ENCODE assay signal across 8 cellular contexts in the genomic region with DNA sequence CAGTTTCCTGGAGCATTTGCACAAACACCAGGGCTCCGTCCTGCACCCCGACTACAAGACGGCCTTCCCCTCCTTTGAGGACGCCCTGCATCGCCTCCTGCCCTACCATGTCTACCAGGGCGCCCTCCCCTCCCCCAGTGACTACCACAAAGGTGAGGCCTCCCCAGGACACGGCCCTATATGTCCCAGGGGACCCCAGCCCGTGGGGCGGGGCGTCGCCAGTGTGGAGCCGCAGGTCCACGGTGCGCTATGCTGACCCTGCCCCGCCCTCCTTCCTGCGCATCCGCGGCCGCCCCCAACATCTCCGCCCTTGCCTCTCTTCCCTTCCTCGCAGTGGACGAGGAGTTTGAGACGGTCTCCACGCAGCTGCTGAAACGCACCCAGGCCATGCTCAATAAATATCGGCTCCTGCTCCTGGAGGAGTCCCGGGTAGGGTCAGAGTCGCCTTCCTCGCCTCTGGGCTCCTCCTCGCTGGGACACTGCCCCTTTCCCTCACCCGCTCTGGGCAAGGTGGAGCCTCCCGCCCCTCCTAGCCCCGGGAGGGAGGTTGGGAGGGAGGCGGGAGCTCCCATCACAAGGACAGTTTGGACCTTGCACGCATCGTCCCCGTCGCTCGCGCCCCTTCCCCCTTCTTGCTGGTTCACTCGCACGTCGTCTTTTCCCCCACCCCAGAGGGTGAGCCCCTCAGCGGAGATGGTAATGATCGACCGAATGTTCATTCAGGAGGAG. TPM values are rescaled to one million over a fixed set of nuclear protein-coding genes. Genes with fewer than 3 reads are reported as not detected.
A peak's percentile ranks its signal among the peaks of the same experiment; 100 is the strongest.
DNase-seq lines count a peak whose midpoint lies in the region; ATAC-seq, FAIRE-seq and TF ChIP-seq lines count a peak whose summit lies in the region.
"Had no signal": no experiment of that assay in that cellular context is flagged by ENCODE, and none has a peak within 500 bp of the region (broad histone marks: within the 10 kb centered on the region; RNA-seq: fewer than 3 reads in every experiment).

No MANE protein-coding gene starts in this region.

- H3K9ac ChIP-seq in SK-N-SH: no peak overlapping the region

- TF ChIP-seq CTCF in Caco-2 (IDR thresholded peaks at IDR 0.05; ENCODE audit: insufficient read depth in 1 of 2, low read depth in 1 of 2, low read length in 1 of 2, severe bottlenecking in 1 of 2, unreplicated experiment in 1 of 2) (no peak), SK-N-SH (IDR thresholded peaks at IDR 0.05) (no peak)

- POLR2A ChIA-PET in Caco-2 (lab: Charles Lee): no interaction called here
- POLR2A ChIA-PET in SK-N-SH (lab: Yijun Ruan, JAX): no interaction called here

- no peaks in the 10 kb centered on the region for H3K9me2 ChIP-seq in SK-N-SH

- TF ChIP-seq EP300 in SK-N-SH (IDR thresholded peaks at IDR 0.05; ENCODE audit: borderline replicate concordance in 1 of 2, low read depth in 1 of 2, low read length in 1 of 2): no peak

- H2AFZ ChIP-seq in SK-N-SH (ENCODE audit: low read depth): no peak overlapping the region

- H3K79me2 ChIP-seq in SK-N-SH (ENCODE audit: insufficient read depth): no peaks in the 10 kb centered on the region

- peak overlapping the region; percentile 56 for H3K27ac Mint-ChIP-seq in Caco-2 (ENCODE audit: unreplicated experiment)
- H3K27ac Mint-ChIP-seq in stimulated activated memory B cell treated with anti-CD40 and anti-IgM and Interleukin-4, amounts not matched to agents 10 μg/mL and 1 μg/mL and 100 μg/mL, for 72 hours: peak overlapping the region; percentile 57

- FAIRE-seq in HTR-8/SVneo (lab: Jason Lieb, UNC): peak; percentile 4

- no peak for ATAC-seq in stimulated activated memory B cell treated with anti-CD40 and anti-IgM and Interleukin-4, amounts not matched to agents 10 μg/mL and 1 μg/mL and 100 μg/mL, for 72 hours
- ATAC-seq in GM21619 (IDR thresholded peaks at IDR 0.05; ENCODE audit: unreplicated experiment): no peak

- no peak overlapping the region for H3K4me2 ChIP-seq in SK-N-SH

- H3K4me1 Mint-ChIP-seq in Caco-2 (ENCODE audit: low read depth, unreplicated experiment): no peaks in the 10 kb centered on the region
- H3K4me1 Mint-ChIP-seq in stimulated activated memory B cell treated with anti-CD40 and anti-IgM and Interleukin-4, amounts not matched to agents 10 μg/mL and 1 μg/mL and 100 μg/mL, for 72 hours: peaks cover 4% of the 10 kb centered on the region

- CTCF ChIA-PET in Caco-2 (lab: Charles Lee): interaction anchor here (0.5 to 1.8 kb wide), 8 partner anchors 9 to 405 kb away, joined by 3 to 18 read pairs (median 4); partner anchors contain the start of gene EHD2
- CTCF ChIA-PET in SK-N-SH (lab: Yijun Ruan, JAX): interaction anchor here (0.6 to 23.1 kb wide), 67 partner anchors 9 to 423 kb away, joined by 3 to 475 read pairs (median 4); partner anchors contain the start of genes EHD2, KPTN, NAPA and NOP53

- H3F3A ChIP-seq in SK-N-SH (replicated peaks; ENCODE audit: insufficient read depth): peaks cover 5% of the 10 kb centered on the region

- H3K4me1 ChIP-seq in Caco-2 (peaks cover 6% of the 10 kb centered on the region), SK-N-SH (ENCODE audit: control insufficient read depth in 1 of 2, insufficient read depth in 2 of 2, low read depth in 1 of 2, low read length in 1 of 2) (no peaks in the 10 kb centered on the region; a peak in 1 of 4 replicates)

- H3K27me3 Mint-ChIP-seq in Caco-2 (ENCODE audit: insufficient read depth, unreplicated experiment): no peaks in the 10 kb centered on the region
- no peaks in the 10 kb centered on the region for H3K27me3 Mint-ChIP-seq in stimulated activated memory B cell treated with anti-CD40 and anti-IgM and Interleukin-4, amounts not matched to agents 10 μg/mL and 1 μg/mL and 100 μg/mL, for 72 hours
- H3K27me3 Mint-ChIP-seq: CD4-positive, CD25-positive, alpha-beta regulatory T cell had no signal

- intact Hi-C loops in Caco-2 (cut with micrococcal nuclease; ENCODE audit: unreplicated experiment): loop anchor here (1.0 to 5.0 kb wide), 6 partner anchors 51 to 262 kb away; no protein-coding TSS in a partner anchor

- H3K4me3 ChIP-seq in Caco-2 (ENCODE audit: low read depth, low read length): no peak overlapping the region
- H3K4me3 ChIP-seq in SK-N-SH (ENCODE audit: low read depth in 2 of 2, low read length in 1 of 2): no peak overlapping the region; a peak in 1 of 4 replicates

- H3K9me3 ChIP-seq in Caco-2: no peaks in the 10 kb centered on the region
- H3K9me3 ChIP-seq in SK-N-SH: no peaks in the 10 kb centered on the region

- BruUV-seq in Caco-2 (replicated peaks; lab: Mats Ljungman, UMichigan): no TSS peak

- H3K9me3 Mint-ChIP-seq in Caco-2 (ENCODE audit: unreplicated experiment): no peaks in the 10 kb centered on the region
- no peaks in the 10 kb centered on the region for H3K9me3 Mint-ChIP-seq in stimulated activated memory B cell treated with anti-CD40 and anti-IgM and Interleukin-4, amounts not matched to agents 10 μg/mL and 1 μg/mL and 100 μg/mL, for 72 hours
- H3K9me3 Mint-ChIP-seq: CD4-positive, CD25-positive, alpha-beta regulatory T cell had no signal

- H4K20me1 ChIP-seq in SK-N-SH (ENCODE audit: insufficient read depth): 0 out of 2 replicates have a peak, but pooled peaks cover 6% of the 10 kb centered on the region

- no peak overlapping the region for H3K27ac ChIP-seq in SK-N-SH (ENCODE audit: low read depth in 2 of 2, low read length in 1 of 2)

- peaks cover 2% of the 10 kb centered on the region for H3K36me3 ChIP-seq in Caco-2 (ENCODE audit: control insufficient read depth, insufficient read depth, low read length)
- H3K36me3 ChIP-seq in SK-N-SH (replicated peaks in 1 of 2; ENCODE audit: control insufficient read depth in 1 of 2, insufficient read depth in 2 of 2, low read length in 1 of 2): peaks cover 16 to 19% of the 10 kb centered on the region in 2 experiments

- no peaks in the 10 kb centered on the region for H3K27me3 ChIP-seq in Caco-2 (replicated peaks; ENCODE audit: control insufficient read depth, insufficient read depth, low read length)
- no peaks in the 10 kb centered on the region for H3K27me3 ChIP-seq in SK-N-SH (ENCODE audit: insufficient read depth)

- no peak for DNase-seq in Caco-2
- no peak for DNase-seq in HTR-8/SVneo (ENCODE audit: insufficient read length, low spot score)
- DNase-seq in iPS-NIHi11 (ENCODE audit: low spot score): peak; percentile 7
- no peak for DNase-seq in SK-N-SH
- no peak for DNase-seq in RPMI8226

- whole genome bisulfite sequencing in SK-N-SH (ENCODE audit: low lambda C conversion rate): 85% methylated on average over 39 of the region's 46 CpGs

- peaks cover 54% of the 10 kb centered on the region for H3K36me3 Mint-ChIP-seq in Caco-2 (ENCODE audit: insufficient read depth, unreplicated experiment)
- peaks cover 39% of the 10 kb centered on the region for H3K36me3 Mint-ChIP-seq in stimulated activated memory B cell treated with anti-CD40 and anti-IgM and Interleukin-4, amounts not matched to agents 10 μg/mL and 1 μg/mL and 100 μg/mL, for 72 hours

- TF ChIP-seq RAD21 in SK-N-SH (IDR thresholded peaks at IDR 0.05; ENCODE audit: low read length): no peak

- H3K4me3 Mint-ChIP-seq in Caco-2 (ENCODE audit: unreplicated experiment): no peak overlapping the region
- no peak overlapping the region for H3K4me3 Mint-ChIP-seq in stimulated activated memory B cell treated with anti-CD40 and anti-IgM and Interleukin-4, amounts not matched to agents 10 μg/mL and 1 μg/mL and 100 μg/mL, for 72 hours
- H3K4me3 Mint-ChIP-seq: CD4-positive, CD25-positive, alpha-beta regulatory T cell had no signal

TF ChIP-seq in SK-N-SH, 30 proteins besides CTCF, POLR2A, EP300 and RAD21:
- TF ChIP-seq, protein P1, sequence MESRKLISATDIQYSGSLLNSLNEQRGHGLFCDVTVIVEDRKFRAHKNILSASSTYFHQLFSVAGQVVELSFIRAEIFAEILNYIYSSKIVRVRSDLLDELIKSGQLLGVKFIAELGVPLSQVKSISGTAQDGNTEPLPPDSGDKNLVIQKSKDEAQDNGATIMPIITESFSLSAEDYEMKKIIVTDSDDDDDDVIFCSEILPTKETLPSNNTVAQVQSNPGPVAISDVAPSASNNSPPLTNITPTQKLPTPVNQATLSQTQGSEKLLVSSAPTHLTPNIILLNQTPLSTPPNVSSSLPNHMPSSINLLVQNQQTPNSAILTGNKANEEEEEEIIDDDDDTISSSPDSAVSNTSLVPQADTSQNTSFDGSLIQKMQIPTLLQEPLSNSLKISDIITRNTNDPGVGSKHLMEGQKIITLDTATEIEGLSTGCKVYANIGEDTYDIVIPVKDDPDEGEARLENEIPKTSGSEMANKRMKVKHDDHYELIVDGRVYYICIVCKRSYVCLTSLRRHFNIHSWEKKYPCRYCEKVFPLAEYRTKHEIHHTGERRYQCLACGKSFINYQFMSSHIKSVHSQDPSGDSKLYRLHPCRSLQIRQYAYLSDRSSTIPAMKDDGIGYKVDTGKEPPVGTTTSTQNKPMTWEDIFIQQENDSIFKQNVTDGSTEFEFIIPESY (IDR thresholded peaks at IDR 0.05; ENCODE audit: borderline replicate concordance, low read depth): no peak
- TF ChIP-seq FOSL2 (IDR thresholded peaks at IDR 0.05; ENCODE audit: borderline replicate concordance, low read depth) (no peak), IRF3 (IDR thresholded peaks at IDR 0.05; ENCODE audit: low read depth, low read length) (no peak), GATA2 (CRISPR knock-in tag; IDR thresholded peaks at IDR 0.05) (no peak), NRF1 (IDR thresholded peaks at IDR 0.05; ENCODE audit: low read depth, low read length) (no peak), SMC3 (IDR thresholded peaks at IDR 0.05; ENCODE audit: low read depth, low read length) (no peak), EZH2phosphoT487 (IDR thresholded peaks at IDR 0.05; ENCODE audit: borderline replicate concordance, low read depth) (no peak), GABPA (IDR thresholded peaks at IDR 0.05; ENCODE audit: low read depth) (no peak), ELF1 (IDR thresholded peaks at IDR 0.05) (no peak), FOXJ3 (CRISPR knock-in tag; IDR thresholded peaks at IDR 0.05) (no peak), MXI1 (IDR thresholded peaks at IDR 0.05; ENCODE audit: low read depth, low read length) (no peak)
TF ChIP-seq in SK-N-SH: peak in this region for 0.

RNA-seq across cellular contexts. Expression of gene EHD2, which starts 14.4 kb away (rescaled TPM):
- total RNA-seq in Caco-2 (2022): 13.3 and 14.6 TPM in 2 replicates
- 26.3 and 55.5 TPM in 2 replicates for polyA plus RNA-seq in SK-N-SH (2012; rRNA removed)
- polyA plus RNA-seq in SK-N-SH (2012; cell fraction: cytosol; rRNA removed): 28.1 and 43.3 TPM in 2 replicates
- polyA plus RNA-seq in SK-N-SH (2012; cell fraction: nucleus; rRNA removed): 47.4 and 49.0 TPM in 2 replicates

RNA-seq across cellular contexts. Expression of gene NOP53, which starts 46.6 kb away (rescaled TPM):
- total RNA-seq in Caco-2 (2022): 347 and 360 TPM in 2 replicates
- polyA plus RNA-seq in SK-N-SH (2012; rRNA removed): 198 and 275 TPM in 2 replicates
- 210 and 240 TPM in 2 replicates for polyA plus RNA-seq in SK-N-SH (2012; cell fraction: cytosol; rRNA removed)
- polyA plus RNA-seq in SK-N-SH (2012; cell fraction: nucleus; rRNA removed): 139 and 241 TPM in 2 replicates
